10 cellular contexts compared by ENCODE assay signal in the genomic region with DNA sequence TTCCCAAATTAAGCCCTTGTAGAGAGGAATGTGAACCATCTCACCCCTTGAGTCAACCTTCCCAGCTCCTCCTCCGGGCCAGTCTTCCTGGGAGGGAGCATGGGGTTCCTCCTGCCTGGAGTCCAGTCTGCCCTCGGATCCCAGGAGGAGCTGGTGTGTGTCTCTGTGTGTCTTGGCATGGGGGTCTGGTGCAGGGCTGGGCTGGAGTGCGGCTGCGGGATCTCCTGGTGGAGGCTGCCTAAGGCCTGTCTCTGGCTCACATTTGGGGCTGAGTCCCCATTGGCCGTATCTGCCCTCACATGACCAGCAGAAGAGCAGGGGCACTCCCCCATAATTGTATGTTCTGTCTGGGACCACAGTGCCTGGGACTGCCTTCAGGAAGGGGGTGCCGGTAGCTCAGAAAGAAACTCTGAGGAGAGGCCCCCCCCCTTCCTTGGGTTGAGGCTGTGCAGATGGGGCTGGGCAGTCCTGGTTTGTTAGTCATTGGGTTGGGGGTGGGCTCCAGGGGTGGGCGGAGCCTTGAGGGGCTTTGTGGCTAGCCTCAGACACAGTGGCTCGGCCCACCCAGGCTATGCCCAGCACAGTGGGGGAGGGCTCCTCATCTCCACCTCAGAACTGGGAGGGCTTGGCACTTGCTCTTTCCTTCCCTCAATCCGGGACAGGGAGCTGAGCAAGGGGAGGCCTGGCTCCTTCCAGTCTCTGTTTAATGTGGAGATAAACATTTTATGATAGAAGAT. TPM values are rescaled to one million over a fixed set of nuclear protein-coding genes. Genes with fewer than 3 reads are reported as not detected.
DNase-seq lines count a peak whose midpoint lies in the region; ATAC-seq and TF ChIP-seq lines count a peak whose summit lies in the region.
"Had no signal": no experiment of that assay in that cellular context is flagged by ENCODE, and none has a peak within 500 bp of the region (broad histone marks: within the 10 kb centered on the region; RNA-seq: fewer than 3 reads in every experiment).

No MANE protein-coding gene starts in this region.

- H3K4me3 ChIP-seq in DND-41 (ENCODE audit: low read depth in 1 of 2, low read length in 2 of 2): 0 out of 4 replicates have a peak overlapping the region, but pooled peaks of 1 of the 2 experiments have one; percentile 5
- H3K4me3 ChIP-seq in OCI-LY3 (ENCODE audit: low read length): no peak overlapping the region
- peak overlapping the region; percentile 77 for H3K4me3 ChIP-seq in neural progenitor cell

- no peaks in the 10 kb centered on the region for H3K27me3 ChIP-seq in DND-41 (ENCODE audit: insufficient read depth, low read length, poor library complexity)
- H3K27me3 ChIP-seq in OCI-LY3 (ENCODE audit: low read depth, low read length): peaks cover 1% of the 10 kb centered on the region; the same call in 1 of the 2 replicates
- peaks cover 42% of the 10 kb centered on the region for H3K27me3 ChIP-seq in neural progenitor cell

- H3K9ac ChIP-seq in DND-41 (ENCODE audit: low read depth, low read length) (no peak overlapping the region), OCI-LY3 (ENCODE audit: low read length) (no peak overlapping the region), neural progenitor cell (no peak overlapping the region)

- peak overlapping the region; percentile 37 for H3K27ac Mint-ChIP-seq in neural progenitor cell
- H3K27ac Mint-ChIP-seq: T-helper 2 cell treated with Interferon-gamma antibody and Interleukin-4, amounts not matched to agents 5 μg/mL and 100 μg/mL, for 36 hours had no signal

- ATAC-seq in DND-41 (ENCODE audit: insufficient read depth, low read depth) (peak; percentile 5; the same call in 1 of the 3 replicates), GM18868 (IDR thresholded peaks at IDR 0.05; ENCODE audit: unreplicated experiment) (no peak)

- TF ChIP-seq CTCF in DND-41 (IDR thresholded peaks at IDR 0.05; ENCODE audit: borderline replicate concordance, extremely low read depth, low read length, poor library complexity, severe bottlenecking) (no peak), OCI-LY3 (IDR thresholded peaks at IDR 0.05; ENCODE audit: low read depth, low read length) (no peak), neural progenitor cell (IDR thresholded peaks at IDR 0.05) (no peak)

- H3K4me2 ChIP-seq in DND-41 (ENCODE audit: insufficient read depth, low read length) (peak overlapping the region; percentile 26), OCI-LY3 (ENCODE audit: low read length) (peak overlapping the region; percentile 10; the same call in 1 of the 2 replicates), neural progenitor cell (peak overlapping the region; percentile 99)

- H3K27me3 Mint-ChIP-seq in neural progenitor cell (ENCODE audit: insufficient read depth, low read depth): peaks cover 18% of the 10 kb centered on the region

- peaks cover 54% of the 10 kb centered on the region for H3F3A ChIP-seq in neural progenitor cell (ENCODE audit: low read depth)

- H3K36me3 Mint-ChIP-seq in neural progenitor cell: peaks cover 5% of the 10 kb centered on the region

- no peaks in the 10 kb centered on the region for H3K9me3 Mint-ChIP-seq in neural progenitor cell
- H3K9me3 Mint-ChIP-seq: T-helper 2 cell treated with Interferon-gamma antibody and Interleukin-4, amounts not matched to agents 5 μg/mL and 100 μg/mL, for 36 hours had no signal

- H3K36me3 ChIP-seq in DND-41 (ENCODE audit: insufficient read depth, low read length): peaks cover 29% of the 10 kb centered on the region
- peaks cover 9% of the 10 kb centered on the region for H3K36me3 ChIP-seq in OCI-LY3 (replicated peaks; ENCODE audit: low read depth, low read length)
- H3K36me3 ChIP-seq in neural progenitor cell: no peaks in the 10 kb centered on the region

- H3K9me3 ChIP-seq in DND-41 (ENCODE audit: insufficient read depth, low read length, severe bottlenecking): no peaks in the 10 kb centered on the region
- H3K9me3 ChIP-seq in OCI-LY3 (ENCODE audit: insufficient read depth, low read length): no peaks in the 10 kb centered on the region
- H3K9me3 ChIP-seq in neural progenitor cell (ENCODE audit: low read depth): no peaks in the 10 kb centered on the region

- peaks cover 32% of the 10 kb centered on the region for H3K79me2 ChIP-seq in DND-41 (ENCODE audit: insufficient read depth, low read length)
- peaks cover 28% of the 10 kb centered on the region for H3K79me2 ChIP-seq in OCI-LY3 (ENCODE audit: low read length)
- H3K79me2 ChIP-seq in neural progenitor cell (ENCODE audit: low read depth): peaks cover 35% of the 10 kb centered on the region

- peaks cover 71% of the 10 kb centered on the region for H3K4me1 Mint-ChIP-seq in neural progenitor cell

- peaks cover 9% of the 10 kb centered on the region; the same call in 1 of the 2 replicates for H4K20me1 ChIP-seq in DND-41 (ENCODE audit: insufficient read depth, low read length)
- no peaks in the 10 kb centered on the region; the same call in 1 of the 2 replicates for H4K20me1 ChIP-seq in OCI-LY3 (ENCODE audit: insufficient read depth, low read length)
- peaks cover 17% of the 10 kb centered on the region for H4K20me1 ChIP-seq in neural progenitor cell (ENCODE audit: low read depth)

- H3K4me3 Mint-ChIP-seq in neural progenitor cell: peak overlapping the region; percentile 100

- H3K27ac ChIP-seq in DND-41 (ENCODE audit: low read length) (no peak overlapping the region), OCI-LY3 (ENCODE audit: low read length) (no peak overlapping the region), neural progenitor cell (peak overlapping the region; percentile 81)

- H3K4me1 ChIP-seq in DND-41 (ENCODE audit: insufficient read depth, low read length) (peaks cover 41% of the 10 kb centered on the region), OCI-LY3 (ENCODE audit: low read length) (peaks cover 18% of the 10 kb centered on the region), neural progenitor cell (peaks cover 63% of the 10 kb centered on the region)

- DNase-seq in DND-41 (peak; percentile 36), epidermal melanocyte (ENCODE audit: insufficient read length, low spot score) (peak; percentile 14), neural progenitor cell (ENCODE audit: low spot score) (peak; percentile 92), A172 (ENCODE audit: low spot score) (no peak), NCI-H187 (lab: John Stamatoyannopoulos, UW) (no peak), midbrain (lab: John Stamatoyannopoulos, UW) (no peak)

- no peak overlapping the region for H2AFZ ChIP-seq in DND-41 (ENCODE audit: low read depth, low read length)
- no peak overlapping the region for H2AFZ ChIP-seq in OCI-LY3 (ENCODE audit: low read depth, low read length)
- H2AFZ ChIP-seq in neural progenitor cell (replicated peaks): no peak overlapping the region

RNA-seq across cellular contexts. Expression of gene C1QTNF5, which starts 2.9 kb away (rescaled TPM):
- 0.90 and 3.4 TPM in 2 replicates for total RNA-seq in neural progenitor cell (ENCODE audit: low replicate concordance)
- not detected in 2 replicates for total RNA-seq in A172 (2014; rRNA removed; shearing (Covaris generic))

RNA-seq across cellular contexts. Expression of gene RNF26, which starts 3.4 kb away (rescaled TPM):
- 17.1 and 48.2 TPM in 2 replicates for total RNA-seq in neural progenitor cell (ENCODE audit: low replicate concordance)
- total RNA-seq in A172 (2014; rRNA removed; shearing (Covaris generic)): 3.9 and 5.0 TPM in 2 replicates

RNA-seq across cellular contexts. Expression of gene MFRP, which starts 8.8 kb away (rescaled TPM):
- not detected in 2 replicates for total RNA-seq in neural progenitor cell (ENCODE audit: low replicate concordance)
- total RNA-seq in A172 (2014; rRNA removed; shearing (Covaris generic)): not detected in 2 replicates
- total RNA-seq: temporal lobe had no signal

RNA-seq across cellular contexts. Expression of gene MCAM, which starts 20.8 kb away (rescaled TPM):
- total RNA-seq in neural progenitor cell (ENCODE audit: low replicate concordance): 23.3 and 28.2 TPM in 2 replicates
- total RNA-seq in A172 (2014; rRNA removed; shearing (Covaris generic)): 25.4 and 42.9 TPM in 2 replicates

RNA-seq across cellular contexts. Expression of gene USP2, which starts 43.7 kb away (rescaled TPM):
- total RNA-seq in neural progenitor cell (ENCODE audit: low replicate concordance): 2.1 and 2.6 TPM in 2 replicates
- total RNA-seq in A172 (2014; rRNA removed; shearing (Covaris generic)): 0.17 TPM in 1 of 2 replicates, not detected in the other

Comparison
In these comparisons a context has a peak if more than half of its experiments do, and no peak if none do; other contexts are left out.
1. DNase-seq: peak in DND-41 (single experiment), epidermal melanocyte (single experiment) and neural progenitor cell (single experiment); none in A172 (single experiment), NCI-H187 (0 of 2) and midbrain (single experiment).
2. H3K4me2 ChIP-seq: peak in every context shown above with its lines; median percentile 99 in neural progenitor cell; 26 in DND-41; 10 in OCI-LY3.